In genomic region chr21:44299085-44299457, GRCh38 we compare ENCODE assay signal across 8 cellular contexts. TPM values are rescaled to one million over a fixed set of nuclear protein-coding genes. Genes with fewer than 3 reads are reported as not detected.
DNase-seq lines count a peak whose midpoint lies in the region; ATAC-seq and TF ChIP-seq lines count a peak whose summit lies in the region.

No MANE protein-coding gene starts in this region.

- H3K36me3 ChIP-seq in heart right ventricle: no peaks in the 10 kb centered on the region
- H3K36me3 ChIP-seq in iPS-20b (ENCODE audit: insufficient read depth, low read depth, low read length): no peaks in the 10 kb centered on the region
- no peaks in the 10 kb centered on the region for H3K36me3 ChIP-seq in thymus (ENCODE audit: control insufficient read depth, insufficient read depth)

- H3K27me3 ChIP-seq in heart right ventricle: no peaks in the 10 kb centered on the region
- H3K27me3 ChIP-seq in iPS-20b (ENCODE audit: insufficient read depth, low read length): peaks cover 16% of the 10 kb centered on the region; the same call in 1 of the 2 replicates
- no peaks in the 10 kb centered on the region for H3K27me3 ChIP-seq in thymus (ENCODE audit: control insufficient read depth, insufficient read depth)

- peak overlapping the region in 9 of 10 donors; percentile 64 to 92 (median 79) for H3K4me3 ChIP-seq in heart right ventricle
- H3K4me3 ChIP-seq in iPS-20b (ENCODE audit: low read length): peak overlapping the region; percentile 68
- peak overlapping the region; percentile 96 for H3K4me3 ChIP-seq in thymus (ENCODE audit: low read length)

- H3K9ac ChIP-seq in iPS-20b (ENCODE audit: low read depth, low read length): peak overlapping the region; percentile 70

- peaks cover 3% of the 10 kb centered on the region for H3K36me3 Mint-ChIP-seq in activated naive CD8-positive, alpha-beta T cell treated with anti-CD3 and anti-CD28 coated beads for 36 hours

- H3K4me1 ChIP-seq in heart right ventricle: peaks cover 41 to 73% (median 64%) of the 10 kb centered on the region in 9 donors
- no peaks in the 10 kb centered on the region; the same call in 1 of the 2 replicates for H3K4me1 ChIP-seq in iPS-20b (ENCODE audit: insufficient read depth, low read length)
- H3K4me1 ChIP-seq in thymus (ENCODE audit: control insufficient read depth, insufficient read depth, low read length): peaks cover 13% of the 10 kb centered on the region

- H3K27ac ChIP-seq in heart right ventricle (peak overlapping the region; percentile 83 to 98 (median 94)), iPS-20b (ENCODE audit: low read length) (no peak overlapping the region), thymus (ENCODE audit: low read depth) (peak overlapping the region; percentile 91)

- no peak for TF ChIP-seq CTCF in heart right ventricle (IDR thresholded peaks at IDR 0.05)

- no peaks in the 10 kb centered on the region for H3K27me3 Mint-ChIP-seq in activated naive CD8-positive, alpha-beta T cell treated with anti-CD3 and anti-CD28 coated beads for 36 hours

- DNase-seq in heart right ventricle (no peak), left ventricle myocardium superior (no peak), epidermal melanocyte (ENCODE audit: insufficient read length, low spot score) (no peak)
- DNase-seq in activated naive CD8-positive, alpha-beta T cell treated with anti-CD3 and anti-CD28 coated beads for 36 hours: no peak
- no peak for DNase-seq in stimulated activated CD8-positive, alpha-beta memory T cell treated with anti-CD3 and anti-CD28 coated beads, Interleukin-4, amount 100 ng/mL, for 48 hours

- H3K4me1 Mint-ChIP-seq in activated naive CD8-positive, alpha-beta T cell treated with anti-CD3 and anti-CD28 coated beads for 36 hours: peaks cover 40% of the 10 kb centered on the region

- WGBS in heart right ventricle, 2 donors: 40 to 46% methylated on average over 10 of the region's 10 CpGs
- WGBS in thymus: 32% methylated on average over 10 of the region's 10 CpGs

- no peaks in the 10 kb centered on the region for H3K9me3 Mint-ChIP-seq in activated naive CD8-positive, alpha-beta T cell treated with anti-CD3 and anti-CD28 coated beads for 36 hours

- H3K9me3 ChIP-seq in heart right ventricle: no peaks in the 10 kb centered on the region
- H3K9me3 ChIP-seq in iPS-20b (ENCODE audit: insufficient read depth, low read depth, low read length): no peaks in the 10 kb centered on the region
- no peaks in the 10 kb centered on the region for H3K9me3 ChIP-seq in thymus (ENCODE audit: control insufficient read depth)

- ATAC-seq in heart right ventricle (no peak), left ventricle myocardium superior (no peak), GM18867 (IDR thresholded peaks at IDR 0.05; ENCODE audit: unreplicated experiment) (no peak)

- intact Hi-C loops in heart right ventricle (cut with DNase I) (no loop called here), left ventricle myocardium superior (cut with micrococcal nuclease) (no loop called here)

- peak overlapping the region; percentile 89 for H3K4me3 Mint-ChIP-seq in activated naive CD8-positive, alpha-beta T cell treated with anti-CD3 and anti-CD28 coated beads for 36 hours

- H3K27ac Mint-ChIP-seq in activated naive CD8-positive, alpha-beta T cell treated with anti-CD3 and anti-CD28 coated beads for 36 hours: peak overlapping the region; percentile 96

RNA-seq across cellular contexts. Expression of gene PFKL, which starts 0.8 kb away (rescaled TPM):
- total RNA-seq in heart right ventricle (10 to 100 TPM; 34.7 to 84.4 (median 43.8) TPM), left ventricle myocardium superior (46.1 TPM)
- polyA plus RNA-seq in heart right ventricle (10 to 100 TPM; 42.6 to 56.9 TPM), thymus (82.7 TPM)
- total RNA-seq in activated naive CD8-positive, alpha-beta T cell treated with anti-CD3 and anti-CD28 coated beads for 36 hours: 100 to 1,000 TPM; 150 to 154 TPM

RNA-seq across cellular contexts. Expression of gene AIRE, which starts 13.4 kb away (rescaled TPM):
- total RNA-seq in heart right ventricle (under 1 TPM in 2 of 10 donors, not detected in 8; 0.05 to 0.10 TPM), left ventricle myocardium superior (not detected)
- polyA plus RNA-seq in heart right ventricle (under 1 TPM in 1 of 2 donors, not detected in 1; 0.06 TPM), thymus (52.2 TPM)
- not detected for total RNA-seq in activated naive CD8-positive, alpha-beta T cell treated with anti-CD3 and anti-CD28 coated beads for 36 hours

RNA-seq across cellular contexts. Expression of gene DNMT3L, which starts 37.4 kb away (rescaled TPM):
- total RNA-seq in heart right ventricle (not detected), left ventricle myocardium superior (not detected)
- polyA plus RNA-seq in heart right ventricle (not detected), thymus (0.80 TPM)
- total RNA-seq in activated naive CD8-positive, alpha-beta T cell treated with anti-CD3 and anti-CD28 coated beads for 36 hours: not detected

RNA-seq across cellular contexts. Expression of gene CFAP410, which starts 40.1 kb away (rescaled TPM):
- total RNA-seq in heart right ventricle: 10 to 100 TPM; 10.9 to 15.8 (median 13.3) TPM
- polyA plus RNA-seq in heart right ventricle: 10 to 100 TPM; 27.6 to 34.7 TPM
- 14.9 TPM for total RNA-seq in left ventricle myocardium superior
- total RNA-seq in activated naive CD8-positive, alpha-beta T cell treated with anti-CD3 and anti-CD28 coated beads for 36 hours: 10 to 100 TPM; 14.0 to 14.8 TPM
- polyA plus RNA-seq in thymus: 62.5 TPM

RNA-seq across cellular contexts. Expression of gene TRPM2, which starts 54.4 kb away (rescaled TPM):
- 1 to 10 TPM in 5 of 10 donors, under 1 TPM in 5; 0.34 to 8.5 (median 0.89) TPM for total RNA-seq in heart right ventricle
- 1 to 10 TPM; 1.2 to 2.4 TPM for polyA plus RNA-seq in heart right ventricle
- 1.5 TPM for total RNA-seq in left ventricle myocardium superior
- total RNA-seq in activated naive CD8-positive, alpha-beta T cell treated with anti-CD3 and anti-CD28 coated beads for 36 hours: 1 to 10 TPM; 2.9 to 3.7 TPM
- polyA plus RNA-seq in thymus: 9.4 TPM
